23 cellular contexts compared by ENCODE assay signal in genomic region chr6:43970068-43970912, GRCh38.
A peak's percentile ranks its signal among the peaks of the same experiment; 100 is the strongest.
DNase-seq lines count a peak whose midpoint lies in the region; ATAC-seq and TF ChIP-seq lines count a peak whose summit lies in the region.
"Had no signal": no experiment of that assay in that cellular context is flagged by ENCODE, and none has a peak within 500 bp of the region (broad histone marks: within the 10 kb centered on the region; RNA-seq: fewer than 3 reads in every experiment).

No MANE protein-coding gene starts in this region.

- DNase-seq in CD8-positive, alpha-beta memory T cell, result no peak
- no peak for DNase-seq in IMR-90
- peak; percentile 45 for DNase-seq in endodermal cell
- peak; percentile 54 for DNase-seq in pons (ENCODE audit: low spot score)
- no peak for DNase-seq in mesothelial cell of epicardium (ENCODE audit: low spot score in 2 of 2, unreplicated experiment in 2 of 2)
- DNase-seq in Calu3, result no peak
- DNase-seq: activated CD4-positive, alpha-beta T cell treated with anti-CD3 and anti-CD28 coated beads, Interleukin-2, amount 10 ng/mL, durations not matched to agents 7 days and 5 days; esophagus squamous epithelium; immature natural killer cell; MM.1S; NCI-H2081; RPMI8226; spleen; stimulated activated CD4-positive, alpha-beta T cell treated with anti-CD3 and anti-CD28 coated beads, Interleukin-2, amount 100 ng/mL, for 48 hours had no signal

- ATAC-seq in IMR-90 (ENCODE audit: low read depth), result no peak
- no peak for ATAC-seq in HG03039 (IDR thresholded peaks at IDR 0.05; ENCODE audit: unreplicated experiment)
- ATAC-seq: activated naive CD4-positive, alpha-beta T cell treated with anti-CD3 and anti-CD28 coated beads, Interleukin-2, amount 50 U/mL, for 72 hours; naive thymus-derived CD8-positive, alpha-beta T cell; SK-N-SH treated with all-trans-retinoic acid at 6 μM for 48 hours had no signal

- no peak overlapping the region for H3K23ac ChIP-seq in IMR-90 (ENCODE audit: low read depth, low read length)

- peak overlapping the region; percentile 61 for H2AK5ac ChIP-seq in IMR-90 (ENCODE audit: low read depth, low read length)

- H3K27me3 ChIP-seq in CD8-positive, alpha-beta memory T cell (ENCODE audit: insufficient read depth, low read length, poor library complexity, severe bottlenecking), result no peaks in the 10 kb centered on the region
- H3K27me3 ChIP-seq in IMR-90 (ENCODE audit: control insufficient read depth, insufficient read depth, low read length) (no peaks in the 10 kb centered on the region), endodermal cell (ENCODE audit: control insufficient read depth, insufficient read depth, low read length, poor library complexity, severe bottlenecking) (no peaks in the 10 kb centered on the region)
- H3K27me3 ChIP-seq: BLaER1 treated with 17β-estradiol and CSF1 and Interleukin-3, amounts not matched to agents 10 nM and 100 nM; colonic mucosa; esophagus squamous epithelium; hepatocyte; suprapubic skin had no signal

- WGBS in IMR-90 (ENCODE audit: extremely low coverage in 2 of 2, insufficient read length in 1 of 2), 2 experiments, result no CpG with 5 or more reads among the region's 3 CpGs
- 88 to 100% methylated on average over 2 to 3 of the region's 3 CpGs for whole genome bisulfite sequencing in endodermal cell (ENCODE audit: insufficient coverage in 1 of 2, insufficient read length in 1 of 2), 2 experiments

- CTCF ChIA-PET in CD8-positive, alpha-beta memory T cell (lab: Charles Lee), result no interaction called here
- CTCF ChIA-PET in IMR-90 (lab: Yijun Ruan, JAX) (interaction anchor here (0.7 kb wide), 1 partner anchor 38 kb away, joined by 3 read pairs; no protein-coding TSS in a partner anchor), Calu3 (lab: Charles Lee) (interaction anchor here (1.0 kb wide), 1 partner anchor 8 kb away, joined by 3 read pairs; no protein-coding TSS in a partner anchor)

- H3K4me1 Mint-ChIP-seq in CD8-positive, alpha-beta memory T cell, result no peaks in the 10 kb centered on the region
- H3K4me1 Mint-ChIP-seq in endodermal cell (peaks cover 27% of the 10 kb centered on the region), mesothelial cell of epicardium (peaks cover 11% of the 10 kb centered on the region), Calu3 (ENCODE audit: low read depth, unreplicated experiment) (peaks cover 29% of the 10 kb centered on the region)
- H3K4me1 Mint-ChIP-seq: activated CD4-positive, alpha-beta T cell treated with anti-CD3 and anti-CD28 coated beads, Interleukin-2, amount 10 ng/mL, durations not matched to agents 7 days and 5 days; immature natural killer cell had no signal

- H3K4me2 ChIP-seq in IMR-90 (ENCODE audit: low read depth, low read length), result no peak overlapping the region
- H3K4me2 ChIP-seq: hepatocyte had no signal

- peak overlapping the region; percentile 26; the same call in 1 of the 2 replicates for H2BK120ac ChIP-seq in IMR-90 (ENCODE audit: low read depth, low read length)

- H3K4me3 Mint-ChIP-seq in CD8-positive, alpha-beta memory T cell, result no peak overlapping the region
- H3K4me3 Mint-ChIP-seq in endodermal cell, result no peak overlapping the region
- H3K4me3 Mint-ChIP-seq in mesothelial cell of epicardium, result no peak overlapping the region
- no peak overlapping the region for H3K4me3 Mint-ChIP-seq in Calu3 (ENCODE audit: low read depth, unreplicated experiment)
- H3K4me3 Mint-ChIP-seq: activated CD4-positive, alpha-beta T cell treated with anti-CD3 and anti-CD28 coated beads, Interleukin-2, amount 10 ng/mL, durations not matched to agents 7 days and 5 days; immature natural killer cell; naive thymus-derived CD8-positive, alpha-beta T cell had no signal

- POLR2A ChIA-PET in CD8-positive, alpha-beta memory T cell (lab: Charles Lee), result interaction anchor here (0.6 kb wide), 1 partner anchor 437 kb away, joined by 3 read pairs; no protein-coding TSS in a partner anchor
- POLR2A ChIA-PET in IMR-90 (lab: Charles Lee; ENCODE audit: unreplicated experiment), result no interaction called here

- no peak overlapping the region; the same call in 2 of the 3 replicates for H2BK15ac ChIP-seq in IMR-90 (ENCODE audit: low read depth, low read length)

- no peaks in the 10 kb centered on the region for H3K9me3 Mint-ChIP-seq in CD8-positive, alpha-beta memory T cell
- H3K9me3 Mint-ChIP-seq in endodermal cell (no peaks in the 10 kb centered on the region), mesothelial cell of epicardium (no peaks in the 10 kb centered on the region), Calu3 (ENCODE audit: low read depth, unreplicated experiment) (no peaks in the 10 kb centered on the region)
- H3K9me3 Mint-ChIP-seq: activated CD4-positive, alpha-beta T cell treated with anti-CD3 and anti-CD28 coated beads, Interleukin-2, amount 10 ng/mL, durations not matched to agents 7 days and 5 days; activated naive CD4-positive, alpha-beta T cell treated with anti-CD3 and anti-CD28 coated beads, Interleukin-2, amount 50 U/mL, for 72 hours; immature natural killer cell; naive thymus-derived CD8-positive, alpha-beta T cell had no signal

- H3K79me1 ChIP-seq in IMR-90 (ENCODE audit: low read depth in 1 of 2, low read length in 2 of 2), result no peaks in the 10 kb centered on the region

- TF ChIP-seq CTCF in IMR-90 (conservative IDR thresholded peaks at IDR 0.05; ENCODE audit: low read depth, low read length) (no peak), endodermal cell (conservative IDR thresholded peaks at IDR 0.05) (no peak), mesothelial cell of epicardium (IDR thresholded peaks at IDR 0.05; ENCODE audit: unreplicated experiment) (no peak), Calu3 (IDR thresholded peaks at IDR 0.05; ENCODE audit: unreplicated experiment) (no peak)

- TF ChIP-seq RAD21 in IMR-90 (IDR thresholded peaks at IDR 0.05; ENCODE audit: low read length), result no peak

- no peak overlapping the region for H2AK9ac ChIP-seq in IMR-90 (replicated peaks; ENCODE audit: low read depth, low read length, poor library complexity)

- no peaks in the 10 kb centered on the region for H3K9me3 ChIP-seq in CD8-positive, alpha-beta memory T cell (ENCODE audit: low read length)
- H3K9me3 ChIP-seq in IMR-90 (ENCODE audit: control insufficient read depth, insufficient read depth, low read length) (no peaks in the 10 kb centered on the region), endodermal cell (ENCODE audit: control insufficient read depth, low read length) (no peaks in the 10 kb centered on the region)
- H3K9me3 ChIP-seq: colonic mucosa, esophagus squamous epithelium, HAP-1, spleen, suprapubic skin had no signal

- peaks cover 11% of the 10 kb centered on the region; the same call in 1 of the 2 replicates for H3K9me1 ChIP-seq in IMR-90 (ENCODE audit: insufficient read depth, low read length)

- H3K27ac Mint-ChIP-seq in CD8-positive, alpha-beta memory T cell, result no peak overlapping the region
- H3K27ac Mint-ChIP-seq in endodermal cell (no peak overlapping the region), mesothelial cell of epicardium (no peak overlapping the region), Calu3 (ENCODE audit: unreplicated experiment) (no peak overlapping the region)
- H3K27ac Mint-ChIP-seq: activated CD4-positive, alpha-beta T cell treated with anti-CD3 and anti-CD28 coated beads, Interleukin-2, amount 10 ng/mL, durations not matched to agents 7 days and 5 days; activated naive CD4-positive, alpha-beta T cell treated with anti-CD3 and anti-CD28 coated beads, Interleukin-2, amount 50 U/mL, for 72 hours; immature natural killer cell; naive thymus-derived CD8-positive, alpha-beta T cell had no signal

- no peak overlapping the region for H2BK20ac ChIP-seq in IMR-90 (ENCODE audit: low read depth, low read length)

- in situ Hi-C loops in IMR-90 (cut with MboI; ENCODE audit: low sequenced_read_pairs), result no loop called here

- no peak overlapping the region for H4K5ac ChIP-seq in IMR-90 (ENCODE audit: low read depth, low read length)

- no peak for TF ChIP-seq POLR2A in IMR-90 (IDR thresholded peaks at IDR 0.05; ENCODE audit: low read depth, low read length)

- H4K20me1 ChIP-seq in IMR-90 (ENCODE audit: insufficient read depth, low read length), result no peaks in the 10 kb centered on the region
- H4K20me1 ChIP-seq: BLaER1 treated with 17β-estradiol and CSF1 and Interleukin-3, amounts not matched to agents 10 nM and 100 nM had no signal

- dilution Hi-C loops in IMR-90 (cut with HindIII; ENCODE audit: low sequenced_read_pairs, unreplicated experiment), result no loop called here

- peaks cover 8 to 17% of the 10 kb centered on the region in 2 donors for H3K27me3 Mint-ChIP-seq in CD8-positive, alpha-beta memory T cell
- H3K27me3 Mint-ChIP-seq in endodermal cell (ENCODE audit: insufficient read depth), result peaks cover 6% of the 10 kb centered on the region
- H3K27me3 Mint-ChIP-seq in mesothelial cell of epicardium (ENCODE audit: low read depth), result peaks cover 10% of the 10 kb centered on the region
- H3K27me3 Mint-ChIP-seq in Calu3 (ENCODE audit: unreplicated experiment), result no peaks in the 10 kb centered on the region

- no peak overlapping the region for H3K14ac ChIP-seq in IMR-90 (replicated peaks; ENCODE audit: low read depth, low read length)

- BruUV-seq in IMR-90 (replicated peaks; lab: Mats Ljungman, UMichigan), result no TSS peak
- BruUV-seq in Calu3 (replicated peaks; lab: Mats Ljungman, UMichigan), result no TSS peak

- no peak overlapping the region for H3K56ac ChIP-seq in IMR-90 (ENCODE audit: extremely low read depth, insufficient read depth, low read length)

- H3K27ac ChIP-seq in CD8-positive, alpha-beta memory T cell (ENCODE audit: low read depth, low read length), result peak overlapping the region; percentile 78
- no peak overlapping the region for H3K27ac ChIP-seq in IMR-90 (ENCODE audit: insufficient read depth, low read length)
- H3K27ac ChIP-seq in endodermal cell (ENCODE audit: low read depth, low read length), result no peak overlapping the region
- H3K27ac ChIP-seq: BLaER1 treated with 17β-estradiol and CSF1 and Interleukin-3, amounts not matched to agents 10 nM and 100 nM; colonic mucosa; esophagus squamous epithelium; hepatocyte; spleen; suprapubic skin had no signal

- H3K36me3 ChIP-seq in CD8-positive, alpha-beta memory T cell (ENCODE audit: insufficient read depth, low read length), result no peaks in the 10 kb centered on the region
- H3K36me3 ChIP-seq in IMR-90 (ENCODE audit: control insufficient read depth, insufficient read depth, low read length), result no peaks in the 10 kb centered on the region
- no peaks in the 10 kb centered on the region for H3K36me3 ChIP-seq in endodermal cell (ENCODE audit: control insufficient read depth, insufficient read depth, low read length)
- H3K36me3 ChIP-seq: BLaER1 treated with 17β-estradiol and CSF1 and Interleukin-3, amounts not matched to agents 10 nM and 100 nM; colonic mucosa; esophagus squamous epithelium; HAP-1; spleen; suprapubic skin had no signal

- H3K4ac ChIP-seq in IMR-90 (ENCODE audit: low read depth, low read length), result peak overlapping the region; percentile 16; the same call in 1 of the 2 replicates

- intact Hi-C loops in IMR-90 (cut with micrococcal nuclease) (no loop called here), Calu3 (cut with micrococcal nuclease; ENCODE audit: unreplicated experiment) (no loop called here)

- H4K91ac ChIP-seq in IMR-90 (ENCODE audit: insufficient read depth, low read depth, low read length), result peak overlapping the region; percentile 17; the same call in 1 of the 2 replicates

- H3K4me1 ChIP-seq in CD8-positive, alpha-beta memory T cell (ENCODE audit: insufficient read depth, low read length), result no peaks in the 10 kb centered on the region
- peaks cover 22% of the 10 kb centered on the region for H3K4me1 ChIP-seq in IMR-90 (ENCODE audit: control insufficient read depth, insufficient read depth, low read length)
- peaks cover 2% of the 10 kb centered on the region for H3K4me1 ChIP-seq in endodermal cell (ENCODE audit: control insufficient read depth, insufficient read depth, low read length)
- H3K4me1 ChIP-seq: colonic mucosa, HAP-1 had no signal

- H4K8ac ChIP-seq in IMR-90 (ENCODE audit: low read depth in 2 of 2, low read length in 2 of 2), result no peak overlapping the region

- no peak overlapping the region for H3K4me3 ChIP-seq in CD8-positive, alpha-beta memory T cell (ENCODE audit: low read length)
- H3K4me3 ChIP-seq in IMR-90 (ENCODE audit: insufficient read depth, low read depth, low read length), result no peak overlapping the region
- H3K4me3 ChIP-seq in endodermal cell (ENCODE audit: low read length), result no peak overlapping the region
- H3K4me3 ChIP-seq: BLaER1 treated with 17β-estradiol and CSF1 and Interleukin-3, amounts not matched to agents 10 nM and 100 nM; colonic mucosa; esophagus squamous epithelium; HAP-1; hepatocyte; spleen; suprapubic skin had no signal

- H2AFZ ChIP-seq in IMR-90 (replicated peaks; ENCODE audit: low read length, poor library complexity), result no peak overlapping the region
- H2AFZ ChIP-seq: hepatocyte had no signal

- no peaks in the 10 kb centered on the region for H3K36me3 Mint-ChIP-seq in CD8-positive, alpha-beta memory T cell
- no peaks in the 10 kb centered on the region for H3K36me3 Mint-ChIP-seq in endodermal cell (ENCODE audit: low read depth)
- no peaks in the 10 kb centered on the region for H3K36me3 Mint-ChIP-seq in mesothelial cell of epicardium
- no peaks in the 10 kb centered on the region for H3K36me3 Mint-ChIP-seq in Calu3 (ENCODE audit: insufficient read depth, unreplicated experiment)
- H3K36me3 Mint-ChIP-seq: activated naive CD4-positive, alpha-beta T cell treated with anti-CD3 and anti-CD28 coated beads, Interleukin-2, amount 50 U/mL, for 72 hours; immature natural killer cell; naive thymus-derived CD8-positive, alpha-beta T cell had no signal

- H3K9ac ChIP-seq in IMR-90 (ENCODE audit: low read depth, low read length) (no peak overlapping the region), endodermal cell (ENCODE audit: extremely low read depth, low read length, poor library complexity, severe bottlenecking) (no peak overlapping the region)
- H3K9ac ChIP-seq: BLaER1 treated with 17β-estradiol and CSF1 and Interleukin-3, amounts not matched to agents 10 nM and 100 nM had no signal

- no peak overlapping the region for H3K18ac ChIP-seq in IMR-90 (ENCODE audit: low read depth, low read length)

- no peak overlapping the region for H2BK5ac ChIP-seq in IMR-90 (ENCODE audit: low read depth, low read length, poor library complexity, severe bottlenecking)

Comparison
In these comparisons a context has a peak if more than half of its experiments do, and no peak if none do; other contexts are left out.
1. DNase-seq: peak in endodermal cell (single experiment) and pons (single experiment); none in CD8-positive, alpha-beta memory T cell (0 of 5), IMR-90 (single experiment), mesothelial cell of epicardium (0 of 2) and Calu3 (single experiment).